Comparison of ENCODE assay signal across 1 cellular context in genomic region chr9:21994996-21995651, GRCh38.
TF ChIP-seq lines count a peak whose summit lies in the region.

No MANE protein-coding gene starts in this region.

TF ChIP-seq in neural cell, 6 proteins besides CTCF, POLR2A, EP300 and RAD21:
- TF ChIP-seq REST (IDR thresholded peaks at IDR 0.05; ENCODE audit: borderline replicate concordance) (no peak), POLR2AphosphoS5 (IDR thresholded peaks at IDR 0.05) (no peak), SMC3 (conservative IDR thresholded peaks at IDR 0.05; ENCODE audit: poor library complexity) (no peak), EZH2 (IDR thresholded peaks at IDR 0.05; ENCODE audit: borderline replicate concordance, insufficient read depth, low read length, poor library complexity, severe bottlenecking) (peak; percentile 96), TAF1 (IDR thresholded peaks at IDR 0.05; ENCODE audit: low read depth) (no peak)
